23 cellular contexts compared by ENCODE assay signal in genomic region chr9:134852906-134853654, GRCh38. TPM values are rescaled to one million over a fixed set of nuclear protein-coding genes. Genes with fewer than 3 reads are reported as not detected.
DNase-seq lines count a peak whose midpoint lies in the region; ATAC-seq and TF ChIP-seq lines count a peak whose summit lies in the region.
"Had no signal": no experiment of that assay in that cellular context is flagged by ENCODE, and none has a peak within 500 bp of the region (broad histone marks: within the 10 kb centered on the region; RNA-seq: fewer than 3 reads in every experiment).

No MANE protein-coding gene starts in this region.

- H3K79me2 ChIP-seq in osteoblast (ENCODE audit: insufficient read depth, low read length) = no peaks in the 10 kb centered on the region

- intact Hi-C loops in natural killer cell (cut with micrococcal nuclease) = no loop called here
- intact Hi-C loops in upper lobe of right lung (cut with DNase I) = no loop called here

- H3K4me1 ChIP-seq in osteoblast (ENCODE audit: insufficient read depth, low read length) (peaks cover 2% of the 10 kb centered on the region), upper lobe of right lung (no peaks in the 10 kb centered on the region)

- no peaks in the 10 kb centered on the region for H3K27me3 ChIP-seq in osteoblast (ENCODE audit: insufficient read depth, low read length)
- no peaks in the 10 kb centered on the region for H3K27me3 ChIP-seq in upper lobe of right lung
- H3K27me3 ChIP-seq: MG63 had no signal

- no peak for ATAC-seq in natural killer cell treated with Interleukin-12 subunit alpha and Interleukin-12 subunit beta and Interleukin-15 and Interleukin-18, amount 100 ng/mL, for 72 hours
- ATAC-seq in natural killer cell (no peak), upper lobe of right lung (no peak)

- H3K27ac ChIP-seq in coronary artery = no peak overlapping the region
- H3K27ac ChIP-seq in osteoblast (ENCODE audit: low read depth, low read length) = no peak overlapping the region
- H3K27ac ChIP-seq in upper lobe of right lung = no peak overlapping the region
- H3K27ac ChIP-seq: A549, KMS-11 had no signal

- peaks cover 3% of the 10 kb centered on the region for H4K20me1 ChIP-seq in osteoblast (ENCODE audit: insufficient read depth, low read length)

- no peak overlapping the region for H3K4me3 Mint-ChIP-seq in natural killer cell treated with Interleukin-12 subunit alpha and Interleukin-12 subunit beta and Interleukin-15 and Interleukin-18, amount 100 ng/mL, for 72 hours
- H3K4me3 Mint-ChIP-seq in natural killer cell = no peak overlapping the region
- H3K4me3 Mint-ChIP-seq: CD4-positive, CD25-positive, alpha-beta regulatory T cell; HFFc6 had no signal

- H3K9me3 ChIP-seq in osteoblast (ENCODE audit: low read depth, low read length) (peaks cover 3% of the 10 kb centered on the region), upper lobe of right lung (no peaks in the 10 kb centered on the region)
- H3K9me3 ChIP-seq: MG63 had no signal

- no peaks in the 10 kb centered on the region for H3K4me1 Mint-ChIP-seq in natural killer cell treated with Interleukin-12 subunit alpha and Interleukin-12 subunit beta and Interleukin-15 and Interleukin-18, amount 100 ng/mL, for 72 hours (ENCODE audit: low read depth in 2 of 2)
- H3K4me1 Mint-ChIP-seq in natural killer cell = no peaks in the 10 kb centered on the region

- TF ChIP-seq CTCF in natural killer cell (IDR thresholded peaks at IDR 0.05) = no peak
- TF ChIP-seq CTCF in coronary artery (IDR thresholded peaks at IDR 0.05) = no peak
- TF ChIP-seq CTCF in osteoblast (IDR thresholded peaks at IDR 0.05; ENCODE audit: extremely low read depth, low read depth, low read length) = no peak
- TF ChIP-seq CTCF in upper lobe of right lung (IDR thresholded peaks at IDR 0.05) = no peak

- no peak overlapping the region for H3K4me2 ChIP-seq in osteoblast (ENCODE audit: insufficient read depth, low read length)
- H3K4me2 ChIP-seq: A549, KMS-11 had no signal

- H3K27me3 Mint-ChIP-seq in natural killer cell treated with Interleukin-12 subunit alpha and Interleukin-12 subunit beta and Interleukin-15 and Interleukin-18, amount 100 ng/mL, for 72 hours = peaks cover under 1 to 7% of the 10 kb centered on the region in 2 donors
- H3K27me3 Mint-ChIP-seq in natural killer cell (ENCODE audit: low read depth in 2 of 2) = peaks cover 0 to 4% of the 10 kb centered on the region in 2 donors
- H3K27me3 Mint-ChIP-seq: CD4-positive, CD25-positive, alpha-beta regulatory T cell had no signal

- H3K4me3 ChIP-seq in coronary artery (no peak overlapping the region), osteoblast (ENCODE audit: insufficient read depth, low read length) (no peak overlapping the region), upper lobe of right lung (no peak overlapping the region)
- H3K4me3 ChIP-seq: A549, MG63 had no signal

- H3K36me3 ChIP-seq in osteoblast (ENCODE audit: insufficient read depth, low read length) (no peaks in the 10 kb centered on the region), upper lobe of right lung (no peaks in the 10 kb centered on the region)
- H3K36me3 ChIP-seq: MG63 had no signal

- H3K9me3 Mint-ChIP-seq in natural killer cell treated with Interleukin-12 subunit alpha and Interleukin-12 subunit beta and Interleukin-15 and Interleukin-18, amount 100 ng/mL, for 72 hours = no peaks in the 10 kb centered on the region
- peaks cover 2 to 4% of the 10 kb centered on the region in 2 donors for H3K9me3 Mint-ChIP-seq in natural killer cell

- no peak overlapping the region for H3K27ac Mint-ChIP-seq in natural killer cell treated with Interleukin-12 subunit alpha and Interleukin-12 subunit beta and Interleukin-15 and Interleukin-18, amount 100 ng/mL, for 72 hours
- no peak overlapping the region for H3K27ac Mint-ChIP-seq in natural killer cell
- H3K27ac Mint-ChIP-seq: CD4-positive, CD25-positive, alpha-beta regulatory T cell; HFFc6 had no signal

- H2AFZ ChIP-seq in osteoblast (ENCODE audit: low read length) = no peak overlapping the region

- peak; percentile 45 for DNase-seq in natural killer cell treated with Interleukin-12 subunit alpha and Interleukin-12 subunit beta and Interleukin-15 and Interleukin-18, amount 100 ng/mL, for 72 hours (ENCODE audit: low spot score)
- DNase-seq in natural killer cell (no peak), coronary artery (ENCODE audit: low spot score) (peak; percentile 65), osteoblast (ENCODE audit: insufficient read length, low spot score, missing footprints) (peak; percentile 77), upper lobe of right lung (peak; percentile 39), NCI-H1092 (lab: John Stamatoyannopoulos, UW) (no peak), NCI-H1694 treated with DMSO at 0.1 percent for 48 hours (lab: John Stamatoyannopoulos, UW) (no peak), kidney tubule cell (ENCODE audit: low spot score) (no peak)
- DNase-seq: AML-193; Calu3; CD4-positive, CD25-positive, alpha-beta regulatory T cell; DMS79; GOT3; HFFc6; MG63; NCI-H1105; NCI-H187 treated with DMSO at 0.1 percent for 48 hours; NCI-H2171 treated with DMSO at 0.1 percent for 48 hours; NCI-H510A; RPMI8226 had no signal

- no peaks in the 10 kb centered on the region for H3K36me3 Mint-ChIP-seq in natural killer cell treated with Interleukin-12 subunit alpha and Interleukin-12 subunit beta and Interleukin-15 and Interleukin-18, amount 100 ng/mL, for 72 hours
- H3K36me3 Mint-ChIP-seq in natural killer cell = no peaks in the 10 kb centered on the region
- H3K36me3 Mint-ChIP-seq: CD4-positive, CD25-positive, alpha-beta regulatory T cell had no signal

RNA-seq across cellular contexts. Expression of gene FCN2, which starts 27.5 kb away (rescaled TPM):
- not detected for total RNA-seq in natural killer cell treated with Interleukin-12 subunit alpha and Interleukin-12 subunit beta and Interleukin-15 and Interleukin-18, amount 100 ng/mL, for 72 hours
- total RNA-seq in natural killer cell (not detected), osteoblast (not detected in 2 replicates), upper lobe of right lung (not detected)
- total RNA-seq: Calu3; CD4-positive, CD25-positive, alpha-beta regulatory T cell; G401; HFFc6 had no signal

Comparison
In these comparisons a context has a peak if more than half of its experiments do, and no peak if none do; other contexts are left out.
1. DNase-seq: peak in natural killer cell treated with Interleukin-12 subunit alpha and Interleukin-12 subunit beta and Interleukin-15 and Interleukin-18, amount 100 ng/mL, for 72 hours (single experiment), coronary artery (single experiment), osteoblast (single experiment) and upper lobe of right lung (single experiment); none in natural killer cell (single experiment), NCI-H1092 (single experiment), NCI-H1694 treated with DMSO at 0.1 percent for 48 hours (single experiment) and kidney tubule cell (single experiment).